Comparison of ENCODE assay signal across 16 cellular contexts in the genomic region with DNA sequence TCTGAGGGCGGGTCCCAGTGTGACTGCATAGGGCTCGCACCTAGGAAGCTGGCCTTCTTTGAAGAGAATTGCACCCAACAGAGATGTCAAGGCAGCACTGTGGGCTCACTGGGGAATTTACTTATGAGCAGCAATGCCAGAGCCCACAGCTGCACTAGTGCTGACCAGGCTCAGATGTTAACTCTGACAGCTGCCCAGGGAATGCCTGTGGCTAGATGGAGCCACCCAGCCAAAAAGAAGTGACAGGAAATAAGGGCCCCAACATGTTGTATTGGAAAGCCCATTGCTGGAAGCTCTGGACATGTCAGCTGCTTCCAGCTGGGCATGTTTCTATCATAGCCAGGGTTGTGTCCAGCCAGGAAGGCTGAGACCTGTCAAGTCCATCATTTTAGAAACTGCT.
"Had no signal": no experiment of that assay in that cellular context is flagged by ENCODE, and none has a peak within 500 bp of the region (broad histone marks: within the 10 kb centered on the region; RNA-seq: fewer than 3 reads in every experiment).

No MANE protein-coding gene starts in this region.

- H3K27ac Mint-ChIP-seq: activated B cell treated with CpG ODN at 0.5 μM for 24 hours; activated CD4-positive, alpha-beta T cell treated with anti-CD3 and anti-CD28 coated beads, Interleukin-2, amount 10 ng/mL, durations not matched to agents 7 days and 5 days; activated naive CD4-positive, alpha-beta T cell treated with anti-CD3 and anti-CD28 coated beads, Interleukin-2, amount 50 U/mL, for 72 hours; naive thymus-derived CD4-positive, alpha-beta T cell; stimulated activated effector memory CD8-positive, alpha-beta T cell treated with anti-CD3 and anti-CD28 coated beads, Interleukin-12 subunit alpha, Interleukin-12 subunit beta, amount 100 ng/mL, for 72 hours had no signal

- H3K27me3 Mint-ChIP-seq: activated B cell treated with CpG ODN at 0.5 μM for 24 hours; activated CD4-positive, alpha-beta T cell treated with anti-CD3 and anti-CD28 coated beads, Interleukin-2, amount 10 ng/mL, durations not matched to agents 7 days and 5 days; naive thymus-derived CD4-positive, alpha-beta T cell had no signal

- H3K4me1 Mint-ChIP-seq: activated CD4-positive, alpha-beta T cell treated with anti-CD3 and anti-CD28 coated beads, Interleukin-2, amount 10 ng/mL, durations not matched to agents 7 days and 5 days had no signal

- H3K4me3 ChIP-seq: hepatocyte, right atrium auricular region, thyroid gland, uterus had no signal

- H3K27me3 ChIP-seq: hepatocyte, neutrophil, right atrium auricular region, thyroid gland, uterus had no signal

- H3K79me2 ChIP-seq: hepatocyte had no signal

- H3K9me3 ChIP-seq: neutrophil, right atrium auricular region, thyroid gland, uterus had no signal

- H3K36me3 ChIP-seq: neutrophil, right atrium auricular region, thyroid gland, uterus had no signal

- H3K4me3 Mint-ChIP-seq: activated B cell treated with CpG ODN at 0.5 μM for 24 hours; activated CD4-positive, alpha-beta T cell treated with anti-CD3 and anti-CD28 coated beads, Interleukin-2, amount 10 ng/mL, durations not matched to agents 7 days and 5 days; naive thymus-derived CD4-positive, alpha-beta T cell; stimulated activated effector memory CD8-positive, alpha-beta T cell treated with anti-CD3 and anti-CD28 coated beads, Interleukin-12 subunit alpha, Interleukin-12 subunit beta, amount 100 ng/mL, for 72 hours had no signal

- H3K36me3 Mint-ChIP-seq: activated naive CD4-positive, alpha-beta T cell treated with anti-CD3 and anti-CD28 coated beads, Interleukin-2, amount 50 U/mL, for 72 hours; naive thymus-derived CD4-positive, alpha-beta T cell; stimulated activated effector memory CD8-positive, alpha-beta T cell treated with anti-CD3 and anti-CD28 coated beads, Interleukin-12 subunit alpha, Interleukin-12 subunit beta, amount 100 ng/mL, for 72 hours had no signal

- DNase-seq: activated B cell treated with CpG ODN at 0.5 μM for 24 hours; activated CD4-positive, alpha-beta T cell treated with anti-CD3 and anti-CD28 coated beads, Interleukin-2, amount 10 ng/mL, durations not matched to agents 7 days and 5 days; activated effector memory CD4-positive, alpha-beta T cell treated with Interleukin-2 at 50 U/mL for 16 hours; amniotic stem cell; kidney glomerular epithelial cell; midbrain; naive thymus-derived CD4-positive, alpha-beta T cell; posterior cingulate gyrus; T-helper 2 cell; thyroid gland; uterus had no signal

- H3K27ac ChIP-seq: hepatocyte, neutrophil, right atrium auricular region, thyroid gland, uterus had no signal

- ATAC-seq: activated naive CD4-positive, alpha-beta T cell treated with anti-CD3 and anti-CD28 coated beads, Interleukin-2, amount 50 U/mL, for 72 hours; naive thymus-derived CD4-positive, alpha-beta T cell; stimulated activated effector memory CD8-positive, alpha-beta T cell treated with anti-CD3 and anti-CD28 coated beads, Interleukin-12 subunit alpha, Interleukin-12 subunit beta, amount 100 ng/mL, for 72 hours had no signal

- H3K4me2 ChIP-seq: hepatocyte had no signal

- H3K9me3 Mint-ChIP-seq: activated B cell treated with CpG ODN at 0.5 μM for 24 hours; activated CD4-positive, alpha-beta T cell treated with anti-CD3 and anti-CD28 coated beads, Interleukin-2, amount 10 ng/mL, durations not matched to agents 7 days and 5 days; activated naive CD4-positive, alpha-beta T cell treated with anti-CD3 and anti-CD28 coated beads, Interleukin-2, amount 50 U/mL, for 72 hours; naive thymus-derived CD4-positive, alpha-beta T cell; stimulated activated effector memory CD8-positive, alpha-beta T cell treated with anti-CD3 and anti-CD28 coated beads, Interleukin-12 subunit alpha, Interleukin-12 subunit beta, amount 100 ng/mL, for 72 hours had no signal

- H2AFZ ChIP-seq: hepatocyte had no signal

- H3K4me1 ChIP-seq: thyroid gland had no signal
